In the genomic region with DNA sequence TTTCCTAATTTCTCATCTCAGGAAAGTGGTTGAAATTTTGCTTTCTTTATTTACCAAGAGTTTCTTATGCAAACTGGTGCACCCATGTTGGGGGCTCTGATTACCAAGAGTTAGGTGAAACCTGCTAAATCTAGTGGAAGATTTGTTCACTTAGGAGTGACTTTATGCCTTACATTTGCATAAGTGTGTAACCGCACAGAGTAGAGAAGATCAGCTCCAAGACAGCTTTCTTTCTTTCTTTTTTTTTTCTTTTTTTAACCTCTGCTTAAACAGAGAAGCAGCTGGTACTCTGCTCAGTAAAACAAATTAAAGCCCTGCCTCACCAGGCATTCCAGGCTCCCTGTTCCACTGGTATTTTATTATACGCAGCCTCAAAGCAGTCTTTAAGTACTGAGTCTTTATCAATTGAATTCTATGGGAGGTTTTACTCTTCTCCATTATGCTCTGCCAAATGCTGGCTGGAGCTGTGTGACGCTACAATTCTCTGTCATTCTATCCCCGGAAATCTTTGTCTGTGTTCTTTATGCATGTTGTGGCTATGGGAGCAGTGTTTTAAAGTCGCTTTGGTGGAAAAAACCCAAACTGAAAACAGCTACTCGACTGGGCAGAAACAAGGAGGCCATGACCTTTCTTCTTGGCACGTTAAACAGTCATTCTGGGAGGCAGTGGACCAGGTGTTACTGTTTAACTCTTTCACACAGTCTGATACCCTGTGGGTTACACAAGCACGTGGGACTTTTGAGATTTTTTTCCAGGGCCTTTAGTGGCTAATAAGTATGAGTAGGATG, we compare ENCODE assay signal across 8 cellular contexts. TPM values are rescaled to one million over a fixed set of nuclear protein-coding genes. Genes with fewer than 3 reads are reported as not detected.
DNase-seq lines count a peak whose midpoint lies in the region; ATAC-seq and TF ChIP-seq lines count a peak whose summit lies in the region.

No MANE protein-coding gene starts in this region.

- no peak overlapping the region for H3K4me2 ChIP-seq in SK-N-SH

- no peaks in the 10 kb centered on the region for H3K79me2 ChIP-seq in SK-N-SH (ENCODE audit: insufficient read depth)

- intact Hi-C loops in left ventricle myocardium inferior (cut with micrococcal nuclease) (no loop called here), thyroid gland (cut with DNase I) (no loop called here)

- peak in 1 of 2 donors; percentile 9 for TF ChIP-seq POLR2A in thyroid gland (IDR thresholded peaks at IDR 0.05)

- H3K4me1 ChIP-seq in left ventricle myocardium inferior (peaks cover 12% of the 10 kb centered on the region), right atrium auricular region (peaks cover 0 to 5% of the 10 kb centered on the region in 2 donors), thyroid gland (peaks cover 11 to 16% of the 10 kb centered on the region in 2 donors), SK-N-SH (ENCODE audit: control insufficient read depth in 1 of 2, insufficient read depth in 2 of 2, low read depth in 1 of 2, low read length in 1 of 2) (no peaks in the 10 kb centered on the region; a peak in 1 of 4 replicates)

- H3K36me3 ChIP-seq in left ventricle myocardium inferior (no peaks in the 10 kb centered on the region), right atrium auricular region (no peaks in the 10 kb centered on the region), thyroid gland (no peaks in the 10 kb centered on the region), SK-N-SH (replicated peaks in 1 of 2; ENCODE audit: control insufficient read depth in 1 of 2, insufficient read depth in 2 of 2, low read length in 1 of 2) (no peaks in the 10 kb centered on the region)

- H3K27ac ChIP-seq in left ventricle myocardium inferior (replicated peaks) (peak overlapping the region; percentile 42), right atrium auricular region (no peak overlapping the region), thyroid gland (peak overlapping the region; percentile 39 to 78 (median 62)), SK-N-SH (ENCODE audit: low read depth in 2 of 2, low read length in 1 of 2) (no peak overlapping the region)

- WGBS in thyroid gland, 2 donors = 10 to 12% methylated on average over 8 of the region's 8 CpGs
- WGBS in SK-N-SH (ENCODE audit: low lambda C conversion rate) = 43% methylated on average over 8 of the region's 8 CpGs

- H3K4me3 ChIP-seq in left ventricle myocardium inferior (no peak overlapping the region), right atrium auricular region (no peak overlapping the region), thyroid gland (replicated peaks in 1 of 3) (no peak overlapping the region), SK-N-SH (ENCODE audit: low read depth in 2 of 2, low read length in 1 of 2) (no peak overlapping the region)

- no peaks in the 10 kb centered on the region for H3K27me3 ChIP-seq in left ventricle myocardium inferior (ENCODE audit: low read depth)
- no peaks in the 10 kb centered on the region for H3K27me3 ChIP-seq in right atrium auricular region
- H3K27me3 ChIP-seq in thyroid gland = no peaks in the 10 kb centered on the region
- no peaks in the 10 kb centered on the region for H3K27me3 ChIP-seq in SK-N-SH (ENCODE audit: insufficient read depth)

- TF ChIP-seq CTCF in left ventricle myocardium inferior (IDR thresholded peaks at IDR 0.05; ENCODE audit: borderline replicate concordance) = no peak
- no peak for TF ChIP-seq CTCF in right atrium auricular region (IDR thresholded peaks at IDR 0.05)
- no peak for TF ChIP-seq CTCF in thyroid gland (IDR thresholded peaks at IDR 0.05)
- TF ChIP-seq CTCF in SK-N-SH (IDR thresholded peaks at IDR 0.05) = no peak

- H3F3A ChIP-seq in SK-N-SH (replicated peaks; ENCODE audit: insufficient read depth) = no peaks in the 10 kb centered on the region

- H3K9ac ChIP-seq in SK-N-SH = no peak overlapping the region

- TF ChIP-seq EP300 in SK-N-SH (IDR thresholded peaks at IDR 0.05; ENCODE audit: borderline replicate concordance in 1 of 2, low read depth in 1 of 2, low read length in 1 of 2) = no peak

- H2AFZ ChIP-seq in SK-N-SH (ENCODE audit: low read depth) = no peak overlapping the region

- POLR2A ChIA-PET in SK-N-SH (lab: Yijun Ruan, JAX) = no interaction called here

- TF ChIP-seq RAD21 in SK-N-SH (IDR thresholded peaks at IDR 0.05; ENCODE audit: low read length) = no peak

- H3K9me2 ChIP-seq in SK-N-SH = no peaks in the 10 kb centered on the region

- peaks cover 28% of the 10 kb centered on the region for H3K9me3 ChIP-seq in left ventricle myocardium inferior (replicated peaks)
- H3K9me3 ChIP-seq in right atrium auricular region = peaks cover 0 to 12% of the 10 kb centered on the region in 2 donors
- H3K9me3 ChIP-seq in thyroid gland = no peaks in the 10 kb centered on the region
- no peaks in the 10 kb centered on the region for H3K9me3 ChIP-seq in SK-N-SH

- ATAC-seq in HG03108 (IDR thresholded peaks at IDR 0.05; ENCODE audit: unreplicated experiment) = peak; percentile 99

- CTCF ChIA-PET in SK-N-SH (lab: Yijun Ruan, JAX) = no interaction called here

- no peak for DNase-seq in left ventricle myocardium inferior
- DNase-seq in right atrium auricular region (ENCODE audit: low spot score) = no peak
- DNase-seq in ecto neural progenitor cell (ENCODE audit: low spot score) = peak; percentile 48
- DNase-seq in thyroid gland = peak; percentile 30 to 31
- no peak for DNase-seq in SK-N-SH
- DNase-seq in HUDEP-2 (lab: John Stamatoyannopoulos, UW; ENCODE audit: unreplicated experiment in 76 of 76) = no peak
- DNase-seq in effector CD4-positive, alpha-beta T cell = no peak

- no peaks in the 10 kb centered on the region for H4K20me1 ChIP-seq in SK-N-SH (ENCODE audit: insufficient read depth)

TF ChIP-seq in SK-N-SH, 30 proteins besides CTCF, POLR2A, EP300 and RAD21 (continues in another document):
- TF ChIP-seq, protein P1, sequence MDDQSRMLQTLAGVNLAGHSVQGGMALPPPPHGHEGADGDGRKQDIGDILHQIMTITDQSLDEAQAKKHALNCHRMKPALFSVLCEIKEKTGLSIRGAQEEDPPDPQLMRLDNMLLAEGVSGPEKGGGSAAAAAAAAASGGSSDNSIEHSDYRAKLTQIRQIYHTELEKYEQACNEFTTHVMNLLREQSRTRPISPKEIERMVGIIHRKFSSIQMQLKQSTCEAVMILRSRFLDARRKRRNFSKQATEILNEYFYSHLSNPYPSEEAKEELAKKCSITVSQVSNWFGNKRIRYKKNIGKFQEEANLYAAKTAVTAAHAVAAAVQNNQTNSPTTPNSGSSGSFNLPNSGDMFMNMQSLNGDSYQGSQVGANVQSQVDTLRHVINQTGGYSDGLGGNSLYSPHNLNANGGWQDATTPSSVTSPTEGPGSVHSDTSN (IDR thresholded peaks at IDR 0.05) = no peak
- TF ChIP-seq, protein P2, sequence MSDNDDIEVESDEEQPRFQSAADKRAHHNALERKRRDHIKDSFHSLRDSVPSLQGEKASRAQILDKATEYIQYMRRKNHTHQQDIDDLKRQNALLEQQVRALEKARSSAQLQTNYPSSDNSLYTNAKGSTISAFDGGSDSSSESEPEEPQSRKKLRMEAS (IDR thresholded peaks at IDR 0.05; ENCODE audit: low read depth) = no peak
- TF ChIP-seq JUND (IDR thresholded peaks at IDR 0.05) = no peak
- TF ChIP-seq SIN3A (IDR thresholded peaks at IDR 0.05; ENCODE audit: borderline replicate concordance, low read depth, low read length) = no peak
- no peak for TF ChIP-seq FOXJ3 (CRISPR knock-in tag; IDR thresholded peaks at IDR 0.05)
- TF ChIP-seq YY1 (IDR thresholded peaks at IDR 0.05; ENCODE audit: low read depth) = no peak
- no peak for TF ChIP-seq TCF12 (IDR thresholded peaks at IDR 0.05)
- TF ChIP-seq, protein P3, sequence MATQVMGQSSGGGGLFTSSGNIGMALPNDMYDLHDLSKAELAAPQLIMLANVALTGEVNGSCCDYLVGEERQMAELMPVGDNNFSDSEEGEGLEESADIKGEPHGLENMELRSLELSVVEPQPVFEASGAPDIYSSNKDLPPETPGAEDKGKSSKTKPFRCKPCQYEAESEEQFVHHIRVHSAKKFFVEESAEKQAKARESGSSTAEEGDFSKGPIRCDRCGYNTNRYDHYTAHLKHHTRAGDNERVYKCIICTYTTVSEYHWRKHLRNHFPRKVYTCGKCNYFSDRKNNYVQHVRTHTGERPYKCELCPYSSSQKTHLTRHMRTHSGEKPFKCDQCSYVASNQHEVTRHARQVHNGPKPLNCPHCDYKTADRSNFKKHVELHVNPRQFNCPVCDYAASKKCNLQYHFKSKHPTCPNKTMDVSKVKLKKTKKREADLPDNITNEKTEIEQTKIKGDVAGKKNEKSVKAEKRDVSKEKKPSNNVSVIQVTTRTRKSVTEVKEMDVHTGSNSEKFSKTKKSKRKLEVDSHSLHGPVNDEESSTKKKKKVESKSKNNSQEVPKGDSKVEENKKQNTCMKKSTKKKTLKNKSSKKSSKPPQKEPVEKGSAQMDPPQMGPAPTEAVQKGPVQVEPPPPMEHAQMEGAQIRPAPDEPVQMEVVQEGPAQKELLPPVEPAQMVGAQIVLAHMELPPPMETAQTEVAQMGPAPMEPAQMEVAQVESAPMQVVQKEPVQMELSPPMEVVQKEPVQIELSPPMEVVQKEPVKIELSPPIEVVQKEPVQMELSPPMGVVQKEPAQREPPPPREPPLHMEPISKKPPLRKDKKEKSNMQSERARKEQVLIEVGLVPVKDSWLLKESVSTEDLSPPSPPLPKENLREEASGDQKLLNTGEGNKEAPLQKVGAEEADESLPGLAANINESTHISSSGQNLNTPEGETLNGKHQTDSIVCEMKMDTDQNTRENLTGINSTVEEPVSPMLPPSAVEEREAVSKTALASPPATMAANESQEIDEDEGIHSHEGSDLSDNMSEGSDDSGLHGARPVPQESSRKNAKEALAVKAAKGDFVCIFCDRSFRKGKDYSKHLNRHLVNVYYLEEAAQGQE (IDR thresholded peaks at IDR 0.05; ENCODE audit: low read depth, low read length) = no peak
- TF ChIP-seq FOXM1 (IDR thresholded peaks at IDR 0.05; ENCODE audit: low read depth) = no peak
- no peak for TF ChIP-seq MEF2A (IDR thresholded peaks at IDR 0.05; ENCODE audit: borderline replicate concordance, low read depth)
- no peak for TF ChIP-seq SMC3 (IDR thresholded peaks at IDR 0.05; ENCODE audit: low read depth, low read length)
- TF ChIP-seq TEAD4 (IDR thresholded peaks at IDR 0.05; ENCODE audit: borderline replicate concordance, insufficient read depth) = no peak
- TF ChIP-seq RCOR1 (IDR thresholded peaks at IDR 0.05; ENCODE audit: low read length) = no peak
- TF ChIP-seq, protein P4, sequence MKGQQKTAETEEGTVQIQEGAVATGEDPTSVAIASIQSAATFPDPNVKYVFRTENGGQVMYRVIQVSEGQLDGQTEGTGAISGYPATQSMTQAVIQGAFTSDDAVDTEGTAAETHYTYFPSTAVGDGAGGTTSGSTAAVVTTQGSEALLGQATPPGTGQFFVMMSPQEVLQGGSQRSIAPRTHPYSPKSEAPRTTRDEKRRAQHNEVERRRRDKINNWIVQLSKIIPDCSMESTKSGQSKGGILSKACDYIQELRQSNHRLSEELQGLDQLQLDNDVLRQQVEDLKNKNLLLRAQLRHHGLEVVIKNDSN (IDR thresholded peaks at IDR 0.05; ENCODE audit: borderline replicate concordance, low read depth) = no peak

RNA-seq across cellular contexts. Expression of a gene that starts 55.2 kb away (rescaled TPM):
- 73.1 TPM for total RNA-seq in left ventricle myocardium inferior
- total RNA-seq in right atrium auricular region = 10 to 100 TPM; 52.5 to 72.6 TPM
- total RNA-seq in thyroid gland = 10 to 100 TPM; 33.4 to 58.4 (median 40.8) TPM
- 14.2 and 18.6 TPM in 2 replicates for polyA plus RNA-seq in SK-N-SH (2012; rRNA removed)
- 21.9 and 22.4 TPM in 2 replicates for polyA plus RNA-seq in SK-N-SH (2012; cell fraction: cytosol; rRNA removed)
- polyA plus RNA-seq in SK-N-SH (2012; cell fraction: nucleus; rRNA removed) = 6.4 and 17.7 TPM in 2 replicates

Comparison
In these comparisons a context has a peak if more than half of its experiments do, and no peak if none do; other contexts are left out.
1. H3K27ac ChIP-seq: peak in left ventricle myocardium inferior (single experiment) and thyroid gland (3 of 3); none in right atrium auricular region (0 of 2) and SK-N-SH (0 of 2).
2. DNase-seq: peak in ecto neural progenitor cell (single experiment) and thyroid gland (2 of 2); none in left ventricle myocardium inferior (single experiment), right atrium auricular region (single experiment), SK-N-SH (single experiment), HUDEP-2 (0 of 76) and effector CD4-positive, alpha-beta T cell (single experiment).